1 cellular context compared by ENCODE assay signal in the genomic region with DNA sequence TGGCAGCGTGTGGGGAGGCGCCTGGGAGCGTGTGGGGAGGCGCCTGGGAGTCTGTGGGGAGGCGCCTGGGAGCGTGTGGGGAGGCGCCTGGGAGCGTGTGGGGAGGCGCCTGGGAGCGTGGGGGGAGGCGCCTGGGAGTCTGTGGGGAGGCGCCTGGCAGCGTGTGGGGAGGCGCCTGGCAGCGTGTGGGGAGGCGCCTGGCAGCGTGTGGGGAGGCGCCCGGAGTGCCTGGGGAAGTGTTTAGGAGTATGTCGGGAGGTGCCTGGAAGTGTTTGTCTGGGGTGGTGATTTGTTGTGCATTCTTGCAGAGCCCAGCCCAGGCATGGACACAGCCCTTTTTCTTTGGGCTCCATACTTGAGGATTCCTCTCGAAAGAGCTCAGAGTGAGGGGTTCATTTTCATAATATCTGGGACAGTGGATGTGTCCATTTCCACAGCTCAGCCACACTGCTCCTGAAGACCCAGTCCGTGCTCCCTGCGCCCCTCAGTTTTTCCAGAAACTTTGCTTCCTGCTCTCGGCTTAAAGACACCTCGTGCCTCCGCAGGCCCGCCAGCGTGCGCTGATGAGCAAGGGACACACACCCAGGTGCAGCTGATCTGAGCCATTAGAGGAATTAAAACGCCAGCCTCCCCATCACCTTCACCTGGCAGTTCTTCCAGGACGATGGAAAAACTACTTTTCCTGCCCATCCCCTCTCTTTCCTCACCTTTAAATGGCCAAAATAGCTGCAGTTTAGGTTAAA.
TF ChIP-seq lines count a peak whose summit lies in the region.

No MANE protein-coding gene starts in this region.

TF ChIP-seq in H1, 55 proteins besides CTCF, POLR2A, EP300 and RAD21 (continued from another document):
- no peak for TF ChIP-seq CEBPB (IDR thresholded peaks at IDR 0.05; ENCODE audit: low read depth, low read length)
